ENCODE assay signal across 15 cellular contexts in the genomic region with DNA sequence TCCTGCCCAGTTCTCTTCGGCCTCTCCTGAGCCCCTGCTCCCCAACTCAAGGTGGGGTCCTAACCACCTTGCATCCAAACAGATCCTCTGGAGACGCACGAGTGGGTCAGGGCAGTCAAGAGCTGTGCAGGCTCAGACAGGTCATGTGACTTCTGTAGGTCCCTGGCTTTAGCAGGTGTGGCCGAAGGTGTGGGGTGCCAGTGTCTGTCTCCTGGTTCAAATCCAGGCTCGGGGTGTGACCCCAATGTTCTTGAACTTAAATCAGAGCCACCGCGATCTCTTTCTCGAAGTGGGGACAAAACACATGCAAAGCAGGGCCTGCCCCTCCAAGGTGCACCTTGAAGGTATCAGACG. TPM values are rescaled to one million over a fixed set of nuclear protein-coding genes. Genes with fewer than 3 reads are reported as not detected.
DNase-seq lines count a peak whose midpoint lies in the region; ATAC-seq and TF ChIP-seq lines count a peak whose summit lies in the region.
"Had no signal": no experiment of that assay in that cellular context is flagged by ENCODE, and none has a peak within 500 bp of the region (broad histone marks: within the 10 kb centered on the region; RNA-seq: fewer than 3 reads in every experiment).

No MANE protein-coding gene starts in this region.

- H3K4me1 ChIP-seq in GM23338 (ENCODE audit: insufficient read depth) = peaks cover 71% of the 10 kb centered on the region
- H3K4me1 ChIP-seq in lower lobe of right lung = peaks cover 73% of the 10 kb centered on the region
- H3K4me1 ChIP-seq in smooth muscle cell (ENCODE audit: low read depth) = peaks cover 64% of the 10 kb centered on the region

- H3K4me1 Mint-ChIP-seq in GM23338 = peaks cover 74% of the 10 kb centered on the region
- H3K4me1 Mint-ChIP-seq in brain = peaks cover 83% of the 10 kb centered on the region

- intact Hi-C loops in lower lobe of right lung (cut with DNase I) = no loop called here

- H3K4me3 ChIP-seq in GM23338 (no peak overlapping the region), lower lobe of right lung (no peak overlapping the region), smooth muscle cell (no peak overlapping the region)

- H3K27me3 Mint-ChIP-seq in GM23338 (ENCODE audit: insufficient read depth, low read depth, poor library complexity) (peaks cover 12% of the 10 kb centered on the region), brain (no peaks in the 10 kb centered on the region)
- H3K27me3 Mint-ChIP-seq: activated B cell treated with CpG ODN at 0.5 μM for 24 hours, B cell had no signal

- H3K4me2 ChIP-seq in GM23338 (no peak overlapping the region), smooth muscle cell (peak overlapping the region; percentile 41)

- H3K27me3 ChIP-seq in GM23338 (ENCODE audit: insufficient read depth) = no peaks in the 10 kb centered on the region
- no peaks in the 10 kb centered on the region for H3K27me3 ChIP-seq in lower lobe of right lung (ENCODE audit: low read depth)
- H3K27me3 ChIP-seq in smooth muscle cell (ENCODE audit: low read depth) = no peaks in the 10 kb centered on the region

- 96% methylated on average over 9 of the region's 9 CpGs for WGBS in smooth muscle cell (ENCODE audit: low lambda C conversion rate)

- H3K9me2 ChIP-seq in GM23338 (ENCODE audit: insufficient read depth) = no peaks in the 10 kb centered on the region

- H3K36me3 Mint-ChIP-seq in GM23338 (ENCODE audit: low read depth) = no peaks in the 10 kb centered on the region
- no peaks in the 10 kb centered on the region for H3K36me3 Mint-ChIP-seq in brain

- TF ChIP-seq CTCF in GM23338 (conservative IDR thresholded peaks at IDR 0.05; ENCODE audit: low read depth in 2 of 2) = no peak
- TF ChIP-seq CTCF in brain (conservative IDR thresholded peaks at IDR 0.05) = no peak
- TF ChIP-seq CTCF in lower lobe of right lung (IDR thresholded peaks at IDR 0.05) = no peak
- TF ChIP-seq CTCF in smooth muscle cell (IDR thresholded peaks at IDR 0.05; ENCODE audit: borderline replicate concordance, insufficient read depth, poor library complexity, severe bottlenecking) = no peak

- peak overlapping the region; percentile 75 for H3K9ac ChIP-seq in smooth muscle cell (ENCODE audit: low read depth)

- DNase-seq in GM23338 (ENCODE audit: low spot score) = no peak
- no peak for DNase-seq in lower lobe of right lung
- no peak for DNase-seq in smooth muscle cell (lab: John Stamatoyannopoulos, UW; ENCODE audit: unreplicated experiment)
- DNase-seq in activated CD4-positive, CD25-positive, alpha-beta regulatory T cell treated with anti-CD3 and anti-CD28 coated beads, Interleukin-2, amount 50 U/mL, for 72 hours = no peak
- DNase-seq in DMS79 (lab: John Stamatoyannopoulos, UW) = no peak
- DNase-seq in activated CD8-positive, alpha-beta memory T cell treated with anti-CD3 and anti-CD28 coated beads, Interleukin-2, amount 50 U/mL, for 4 hours = no peak
- DNase-seq in HuH-7 (ENCODE audit: low spot score) = no peak
- DNase-seq: activated B cell treated with CpG ODN at 0.5 μM for 24 hours; activated T-cell treated with anti-CD3 and anti-CD28 coated beads, Interleukin-2, amount 50 U/mL, for 72 hours; erythroblast; HCEC 1CT; NCI-H1436 treated with DMSO at 0.1 percent for 48 hours; stimulated activated CD4-positive, alpha-beta T cell treated with anti-CD3 and anti-CD28 coated beads, Interleukin-12 subunit alpha, Interleukin-12 subunit beta, amount 100 ng/mL, for 4 hours had no signal

- H3K27ac ChIP-seq in GM23338 (ENCODE audit: low read depth) (no peak overlapping the region), lower lobe of right lung (peak overlapping the region; percentile 73), smooth muscle cell (ENCODE audit: low read depth) (peak overlapping the region; percentile 94)

- H3F3A ChIP-seq in GM23338 (replicated peaks; ENCODE audit: low read depth) (0 out of 2 replicates have a peak, but pooled peaks cover 3% of the 10 kb centered on the region), smooth muscle cell (ENCODE audit: low read depth) (peaks cover 57% of the 10 kb centered on the region)

- H2AFZ ChIP-seq in GM23338 (no peak overlapping the region), smooth muscle cell (ENCODE audit: low read depth) (no peak overlapping the region)

- H3K79me2 ChIP-seq in GM23338 (replicated peaks; ENCODE audit: insufficient read depth) (peaks cover 17% of the 10 kb centered on the region), smooth muscle cell (ENCODE audit: low read depth) (peaks cover 64% of the 10 kb centered on the region)

- H3K27ac Mint-ChIP-seq in GM23338 = peak overlapping the region; percentile 7; the same call in 1 of the 2 replicates
- peak overlapping the region in 3 of 5 experiments; percentile 57 to 95 (median 80) for H3K27ac Mint-ChIP-seq in brain
- H3K27ac Mint-ChIP-seq: activated B cell treated with CpG ODN at 0.5 μM for 24 hours; activated T-cell treated with anti-CD3 and anti-CD28 coated beads, Interleukin-2, amount 50 U/mL, for 72 hours; B cell had no signal

- H3K9me3 ChIP-seq in lower lobe of right lung (no peaks in the 10 kb centered on the region), smooth muscle cell (replicated peaks; ENCODE audit: low read depth) (no peaks in the 10 kb centered on the region)

- H3K4me3 Mint-ChIP-seq in GM23338 (no peak overlapping the region), brain (no peak overlapping the region)
- H3K4me3 Mint-ChIP-seq: activated B cell treated with CpG ODN at 0.5 μM for 24 hours; activated T-cell treated with anti-CD3 and anti-CD28 coated beads, Interleukin-2, amount 50 U/mL, for 72 hours; B cell had no signal

- H4K20me1 ChIP-seq in GM23338 (replicated peaks; ENCODE audit: insufficient read depth) = no peaks in the 10 kb centered on the region; the same call in 1 of the 2 replicates
- peaks cover 15% of the 10 kb centered on the region for H4K20me1 ChIP-seq in smooth muscle cell (ENCODE audit: low read depth)

- ATAC-seq in GM23338 (no peak), lower lobe of right lung (no peak)
- ATAC-seq: activated T-cell treated with anti-CD3 and anti-CD28 coated beads, Interleukin-2, amount 50 U/mL, for 72 hours had no signal

- H3K9me3 Mint-ChIP-seq in GM23338 = no peaks in the 10 kb centered on the region
- H3K9me3 Mint-ChIP-seq in brain = no peaks in the 10 kb centered on the region
- H3K9me3 Mint-ChIP-seq: activated B cell treated with CpG ODN at 0.5 μM for 24 hours; activated T-cell treated with anti-CD3 and anti-CD28 coated beads, Interleukin-2, amount 50 U/mL, for 72 hours had no signal

- H3K36me3 ChIP-seq in GM23338 (ENCODE audit: insufficient read depth) (no peaks in the 10 kb centered on the region), lower lobe of right lung (no peaks in the 10 kb centered on the region), smooth muscle cell (ENCODE audit: low read depth) (no peaks in the 10 kb centered on the region)

TF ChIP-seq in GM23338, 12 proteins besides CTCF, POLR2A, EP300 and RAD21:
- no peak for TF ChIP-seq NANOG (IDR thresholded peaks at IDR 0.05; ENCODE audit: borderline replicate concordance)

RNA-seq across cellular contexts. Expression of gene ECE1, which starts 27.4 kb away (rescaled TPM):
- 45.0 and 48.0 TPM in 2 replicates for total RNA-seq in GM23338 (2014; rRNA removed; shearing (Covaris generic))
- polyA plus RNA-seq in GM23338 (2016; fragmentation: Nextera tagmentation; extraction: Ambion mirVana) (10.4 and 11.0 TPM in 2 replicates), brain (ENCODE audit: insufficient read depth, low read depth, low replicate concordance) (70.1 TPM), smooth muscle cell (101 and 108 TPM in 2 replicates)
- total RNA-seq in lower lobe of right lung (90.9 TPM), smooth muscle cell (63.8 and 129 TPM in 2 replicates)
